ENCODE assay signal across 9 cellular contexts in the genomic region with DNA sequence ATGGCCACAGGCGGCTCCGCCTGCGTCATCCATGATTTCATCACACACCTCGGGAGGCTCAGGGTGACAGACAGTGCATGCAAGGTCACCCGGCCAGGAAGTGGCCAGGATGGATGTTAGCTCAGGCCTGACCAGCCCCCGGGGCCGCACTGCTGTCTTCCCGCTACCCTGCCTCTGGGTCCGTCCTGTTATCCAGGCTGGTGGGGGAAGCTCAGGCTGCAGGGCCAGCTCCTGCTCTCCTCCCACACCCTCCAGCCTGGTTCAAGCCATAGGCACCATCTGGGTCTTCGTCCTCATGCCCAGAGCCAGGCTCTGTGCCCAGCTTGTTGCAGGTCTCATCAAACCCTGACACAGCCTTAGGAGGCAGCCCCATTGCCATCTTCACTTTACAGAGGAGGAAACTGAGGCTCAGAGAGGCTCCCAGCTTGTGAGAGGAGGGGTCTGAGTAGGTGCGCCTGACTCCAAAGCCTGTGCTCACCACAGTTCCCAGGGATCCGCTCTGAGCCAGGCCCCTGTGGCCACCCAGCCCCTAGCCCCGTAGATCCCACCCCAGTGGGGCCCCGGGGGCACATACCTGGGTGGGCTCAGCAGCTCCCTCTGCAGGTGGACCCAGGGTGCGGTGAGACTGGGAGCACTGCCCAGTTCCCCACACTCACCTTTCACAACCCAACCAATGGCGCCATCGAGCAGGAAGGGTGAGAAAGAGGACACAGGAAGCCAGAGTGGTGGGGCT. TPM values are rescaled to one million over a fixed set of nuclear protein-coding genes. Genes with fewer than 3 reads are reported as not detected.
DNase-seq lines count a peak whose midpoint lies in the region; ATAC-seq and TF ChIP-seq lines count a peak whose summit lies in the region.
"Had no signal": no experiment of that assay in that cellular context is flagged by ENCODE, and none has a peak within 500 bp of the region (broad histone marks: within the 10 kb centered on the region; RNA-seq: fewer than 3 reads in every experiment).

No MANE protein-coding gene starts in this region.

- H3K27ac Mint-ChIP-seq in stimulated activated effector memory CD8-positive, alpha-beta T cell treated with anti-CD3 and anti-CD28 coated beads, Interleukin-12 subunit alpha, Interleukin-12 subunit beta, amount 100 ng/mL, for 72 hours = peak overlapping the region; percentile 58

- ATAC-seq in RWPE2 (ENCODE audit: low read depth) = peak; percentile 28
- peak; percentile 47 for ATAC-seq in stimulated activated effector memory CD8-positive, alpha-beta T cell treated with anti-CD3 and anti-CD28 coated beads, Interleukin-12 subunit alpha, Interleukin-12 subunit beta, amount 100 ng/mL, for 72 hours
- ATAC-seq in GM18519 (IDR thresholded peaks at IDR 0.05; ENCODE audit: low FRiP score, unreplicated experiment) = no peak

- H3K27ac ChIP-seq in RWPE2 (ENCODE audit: poor library complexity, severe bottlenecking) (no peak overlapping the region), left ventricle myocardium inferior (replicated peaks) (no peak overlapping the region), sigmoid colon (no peak overlapping the region)

- TF ChIP-seq POLR2A in sigmoid colon (IDR thresholded peaks at IDR 0.05) = no peak

- TF ChIP-seq CTCF in RWPE2 (IDR thresholded peaks at IDR 0.05; ENCODE audit: poor library complexity, severe bottlenecking) (peak; percentile 38), left ventricle myocardium inferior (IDR thresholded peaks at IDR 0.05; ENCODE audit: borderline replicate concordance) (peak; percentile 25), sigmoid colon (IDR thresholded peaks at IDR 0.05) (no peak)

- peaks cover 30% of the 10 kb centered on the region for H3K36me3 Mint-ChIP-seq in stimulated activated effector memory CD8-positive, alpha-beta T cell treated with anti-CD3 and anti-CD28 coated beads, Interleukin-12 subunit alpha, Interleukin-12 subunit beta, amount 100 ng/mL, for 72 hours

- peaks cover 7% of the 10 kb centered on the region for H3K4me1 ChIP-seq in RWPE2 (ENCODE audit: insufficient read depth, poor library complexity, severe bottlenecking)
- no peaks in the 10 kb centered on the region for H3K4me1 ChIP-seq in left ventricle myocardium inferior
- H3K4me1 ChIP-seq in sigmoid colon = no peaks in the 10 kb centered on the region

- peak; percentile 47 for DNase-seq in DMS 273 (lab: John Stamatoyannopoulos, UW; ENCODE audit: unreplicated experiment)
- DNase-seq in DMS 273 treated with DMSO at 0.1 percent for 48 hours (lab: John Stamatoyannopoulos, UW) = no peak
- no peak for DNase-seq in RWPE2 (ENCODE audit: low spot score)
- peak; percentile 34 for DNase-seq in left ventricle myocardium inferior
- DNase-seq in stimulated activated effector memory CD8-positive, alpha-beta T cell treated with anti-CD3 and anti-CD28 coated beads, Interleukin-12 subunit alpha, Interleukin-12 subunit beta, amount 100 ng/mL, for 72 hours (ENCODE audit: low spot score in 2 of 2) = no peak
- DNase-seq in sigmoid colon = no peak
- DNase-seq in NCI-H187 treated with DMSO at 0.1 percent for 48 hours (lab: John Stamatoyannopoulos, UW) = no peak
- DNase-seq: 8988T had no signal

- no peak overlapping the region for H3K4me3 ChIP-seq in RWPE2 (ENCODE audit: severe bottlenecking)
- H3K4me3 ChIP-seq in left ventricle myocardium inferior = no peak overlapping the region
- H3K4me3 ChIP-seq in sigmoid colon = no peak overlapping the region

- no peak overlapping the region for H3K4me3 Mint-ChIP-seq in stimulated activated effector memory CD8-positive, alpha-beta T cell treated with anti-CD3 and anti-CD28 coated beads, Interleukin-12 subunit alpha, Interleukin-12 subunit beta, amount 100 ng/mL, for 72 hours

- H3K27me3 ChIP-seq in RWPE2 (ENCODE audit: insufficient read depth, poor library complexity, severe bottlenecking) (no peaks in the 10 kb centered on the region), left ventricle myocardium inferior (ENCODE audit: low read depth) (peaks cover 15% of the 10 kb centered on the region), sigmoid colon (peaks cover 0 to 8% (median 0%) of the 10 kb centered on the region in 3 donors)

- intact Hi-C loops in left ventricle myocardium inferior (cut with micrococcal nuclease) (no loop called here), sigmoid colon (cut with DNase I) (no loop called here)

- H3K9me3 ChIP-seq in RWPE2 (ENCODE audit: severe bottlenecking) (no peaks in the 10 kb centered on the region), left ventricle myocardium inferior (replicated peaks) (no peaks in the 10 kb centered on the region), sigmoid colon (no peaks in the 10 kb centered on the region)

- H3K36me3 ChIP-seq in RWPE2 (ENCODE audit: low read depth) = peaks cover 19% of the 10 kb centered on the region
- H3K36me3 ChIP-seq in left ventricle myocardium inferior = no peaks in the 10 kb centered on the region
- H3K36me3 ChIP-seq in sigmoid colon = no peaks in the 10 kb centered on the region

- no peaks in the 10 kb centered on the region for H3K9me3 Mint-ChIP-seq in stimulated activated effector memory CD8-positive, alpha-beta T cell treated with anti-CD3 and anti-CD28 coated beads, Interleukin-12 subunit alpha, Interleukin-12 subunit beta, amount 100 ng/mL, for 72 hours

- TF ChIP-seq EP300 in sigmoid colon (IDR thresholded peaks at IDR 0.05) = no peak

- WGBS in sigmoid colon, 2 donors = 52 to 77% methylated on average over 17 of the region's 17 CpGs

- H3K4me1 Mint-ChIP-seq in stimulated activated effector memory CD8-positive, alpha-beta T cell treated with anti-CD3 and anti-CD28 coated beads, Interleukin-12 subunit alpha, Interleukin-12 subunit beta, amount 100 ng/mL, for 72 hours = peaks cover 14% of the 10 kb centered on the region

RNA-seq across cellular contexts. Expression of a gene that starts 0.4 kb away (rescaled TPM):
- total RNA-seq in left ventricle myocardium inferior (0.36 TPM), sigmoid colon (1 to 10 TPM; 3.0 to 6.6 (median 4.9) TPM)
- 1 to 10 TPM in 2 of 3 donors, under 1 TPM in 1; 0.69 to 3.6 (median 2.4) TPM for polyA plus RNA-seq in sigmoid colon

RNA-seq across cellular contexts. Expression of a gene that starts 26.9 kb away (rescaled TPM):
- total RNA-seq in left ventricle myocardium inferior (not detected), sigmoid colon (not detected)
- polyA plus RNA-seq in sigmoid colon = not detected

RNA-seq across cellular contexts. Expression of a gene that starts 39.3 kb away (rescaled TPM):
- 21.3 TPM for total RNA-seq in left ventricle myocardium inferior
- total RNA-seq in sigmoid colon = 1 to 10 TPM; 5.0 to 8.0 (median 6.7) TPM
- polyA plus RNA-seq in sigmoid colon = 10 to 100 TPM in 1 of 3 donors, 1 to 10 TPM in 2; 5.3 to 36.3 (median 7.8) TPM

Comparison
In these comparisons a context has a peak if more than half of its experiments do, and no peak if none do; other contexts are left out.
1. DNase-seq: peak in DMS 273 (single experiment) and left ventricle myocardium inferior (single experiment); none in DMS 273 treated with DMSO at 0.1 percent for 48 hours (single experiment), RWPE2 (single experiment), stimulated activated effector memory CD8-positive, alpha-beta T cell treated with anti-CD3 and anti-CD28 coated beads, Interleukin-12 subunit alpha, Interleukin-12 subunit beta, amount 100 ng/mL, for 72 hours (0 of 2), sigmoid colon (single experiment) and NCI-H187 treated with DMSO at 0.1 percent for 48 hours (single experiment).
2. CTCF ChIP-seq: peak in RWPE2 (single experiment) and left ventricle myocardium inferior (single experiment); none in sigmoid colon (0 of 4).